In the genomic region with DNA sequence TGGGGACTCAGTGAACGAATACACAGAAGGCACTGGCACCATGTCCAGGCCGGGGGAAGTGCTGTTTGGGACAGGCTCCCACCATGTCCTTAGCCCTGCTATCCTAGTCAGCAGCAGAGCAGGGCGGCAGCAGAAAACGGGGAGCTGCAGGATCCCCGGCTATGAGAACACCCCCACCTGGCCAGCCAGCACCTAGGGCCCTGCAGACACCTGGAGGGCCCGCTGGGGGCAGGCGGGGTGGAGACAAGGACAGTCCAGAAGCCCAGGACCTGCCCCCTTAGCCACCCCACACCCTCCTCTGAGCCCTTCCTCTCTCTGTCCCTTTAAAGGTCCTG, we compare ENCODE assay signal across 17 cellular contexts.
"Had no signal": no experiment of that assay in that cellular context is flagged by ENCODE, and none has a peak within 500 bp of the region (broad histone marks: within the 10 kb centered on the region; RNA-seq: fewer than 3 reads in every experiment).

No MANE protein-coding gene starts in this region.

- H3K27me3 ChIP-seq: brain microvascular endothelial cell, heart left ventricle, transverse colon, vagina had no signal

- H3K27ac ChIP-seq: brain microvascular endothelial cell, epithelial cell of prostate, heart left ventricle, lower lobe of right lung, parathyroid adenoma, transverse colon, vagina had no signal

- DNase-seq: activated CD4-positive, CD25-positive, alpha-beta regulatory T cell treated with anti-CD3 and anti-CD28 coated beads, Interleukin-2, amount 50 U/mL, for 72 hours; activated naive CD4-positive, alpha-beta T cell; activated naive CD8-positive, alpha-beta T cell treated with anti-CD3 and anti-CD28 coated beads, Interleukin-2, amount 10 ng/mL, durations not matched to agents 7 days and 5 days; anterior cingulate cortex; brain microvascular endothelial cell; cortex of kidney; effector CD8-positive, alpha-beta T cell; heart left ventricle; left colon; lower lobe of right lung; midbrain; retina; stimulated activated CD4-positive, alpha-beta T cell treated with anti-CD3 and anti-CD28 coated beads, Interleukin-4, amount 100 ng/mL, for 1 hour; transverse colon had no signal

- H3K4me3 ChIP-seq: heart left ventricle, lower lobe of right lung, transverse colon, vagina had no signal

- ATAC-seq: heart left ventricle, left colon, lower lobe of right lung had no signal
